ENCODE assay signal across 15 cellular contexts in genomic region chr11:12128191-12128841, GRCh38. TPM values are rescaled to one million over a fixed set of nuclear protein-coding genes. Genes with fewer than 3 reads are reported as not detected.
DNase-seq lines count a peak whose midpoint lies in the region; TF ChIP-seq lines count a peak whose summit lies in the region.
"Had no signal": no experiment of that assay in that cellular context is flagged by ENCODE, and none has a peak within 500 bp of the region (broad histone marks: within the 10 kb centered on the region; RNA-seq: fewer than 3 reads in every experiment).

No MANE protein-coding gene starts in this region.

- intact Hi-C loops in activated T-helper 1 cell treated with anti-CD3 and anti-CD28 coated beads, Interleukin-12 subunit alpha, Interleukin-12 subunit beta, Interleukin-2, Interleukin-4 antibody, amounts not matched to agents 30 ng/mL and 10 ng/mL and 1 ng/mL, durations not matched to agents 14 hours and 24 hours and 36 hours (cut with micrococcal nuclease) = loop anchor here (1.0 kb wide), 1 partner anchor 10 kb away; no protein-coding TSS in a partner anchor

- H3K9me3 Mint-ChIP-seq in HFFc6 (no peaks in the 10 kb centered on the region), endothelial cell (ENCODE audit: unreplicated experiment) (no peaks in the 10 kb centered on the region)
- H3K9me3 Mint-ChIP-seq in activated T-helper 1 cell treated with anti-CD3 and anti-CD28 coated beads, Interleukin-12 subunit alpha, Interleukin-12 subunit beta, Interleukin-2, Interleukin-4 antibody, amounts not matched to agents 30 ng/mL and 10 ng/mL and 1 ng/mL, durations not matched to agents 14 hours and 24 hours and 36 hours = no peaks in the 10 kb centered on the region
- H3K9me3 Mint-ChIP-seq: endodermal cell had no signal

- no peaks in the 10 kb centered on the region for H3K9me3 ChIP-seq in osteoblast (ENCODE audit: low read depth, low read length)
- H3K9me3 ChIP-seq: ascending aorta had no signal

- H3K27ac Mint-ChIP-seq in HFFc6 (peak overlapping the region; percentile 47; the same call in 1 of the 2 replicates), endothelial cell (ENCODE audit: unreplicated experiment) (no peak overlapping the region)
- peak overlapping the region; percentile 72 for H3K27ac Mint-ChIP-seq in activated T-helper 1 cell treated with anti-CD3 and anti-CD28 coated beads, Interleukin-12 subunit alpha, Interleukin-12 subunit beta, Interleukin-2, Interleukin-4 antibody, amounts not matched to agents 30 ng/mL and 10 ng/mL and 1 ng/mL, durations not matched to agents 14 hours and 24 hours and 36 hours
- H3K27ac Mint-ChIP-seq: endodermal cell, naive B cell had no signal

- H3K79me2 ChIP-seq in osteoblast (ENCODE audit: insufficient read depth, low read length) = peaks cover 95% of the 10 kb centered on the region
- H3K79me2 ChIP-seq: parathyroid adenoma had no signal

- DNase-seq in HFFc6 = no peak
- DNase-seq in NCI-H69 (lab: John Stamatoyannopoulos, UW) = peak; percentile 45
- no peak for DNase-seq in activated T-helper 1 cell treated with anti-CD3 and anti-CD28 coated beads, Interleukin-12 subunit alpha, Interleukin-12 subunit beta, Interleukin-2, Interleukin-4 antibody, amounts not matched to agents 30 ng/mL and 10 ng/mL and 1 ng/mL, durations not matched to agents 14 hours and 24 hours and 36 hours (ENCODE audit: low spot score)
- no peak for DNase-seq in osteoblast (ENCODE audit: insufficient read length, low spot score, missing footprints)
- no peak for DNase-seq in endothelial cell (ENCODE audit: low spot score)
- no peak for DNase-seq in GM03348 (ENCODE audit: low spot score)
- DNase-seq in anterior cingulate cortex (lab: John Stamatoyannopoulos, UW) = no peak
- DNase-seq: activated effector memory CD4-positive, alpha-beta T cell treated with anti-CD3 and anti-CD28 coated beads, Interleukin-2, amount 50 U/mL, for 16 hours; endodermal cell; KBM-7; naive B cell; substantia nigra; T-helper 1 cell had no signal

- no peaks in the 10 kb centered on the region for H3K27me3 ChIP-seq in osteoblast (ENCODE audit: insufficient read depth, low read length)
- H3K27me3 ChIP-seq: ascending aorta had no signal

- TF ChIP-seq CTCF in HFFc6 (IDR thresholded peaks at IDR 0.05) (no peak), osteoblast (IDR thresholded peaks at IDR 0.05; ENCODE audit: extremely low read depth, low read depth, low read length) (no peak), endothelial cell (IDR thresholded peaks at IDR 0.05; ENCODE audit: unreplicated experiment) (no peak)

- no peak overlapping the region for H2AFZ ChIP-seq in osteoblast (ENCODE audit: low read length)
- H2AFZ ChIP-seq: parathyroid adenoma had no signal

- no peak overlapping the region for H3K4me3 Mint-ChIP-seq in HFFc6
- no peak overlapping the region for H3K4me3 Mint-ChIP-seq in activated T-helper 1 cell treated with anti-CD3 and anti-CD28 coated beads, Interleukin-12 subunit alpha, Interleukin-12 subunit beta, Interleukin-2, Interleukin-4 antibody, amounts not matched to agents 30 ng/mL and 10 ng/mL and 1 ng/mL, durations not matched to agents 14 hours and 24 hours and 36 hours
- H3K4me3 Mint-ChIP-seq in endothelial cell (ENCODE audit: unreplicated experiment) = no peak overlapping the region
- H3K4me3 Mint-ChIP-seq: endodermal cell had no signal

- H4K20me1 ChIP-seq in osteoblast (ENCODE audit: insufficient read depth, low read length) = peaks cover 37% of the 10 kb centered on the region

- H3K27ac ChIP-seq in osteoblast (ENCODE audit: low read depth, low read length) = peak overlapping the region; percentile 15
- H3K27ac ChIP-seq: parathyroid adenoma had no signal

- peaks cover 51% of the 10 kb centered on the region for H3K4me1 ChIP-seq in osteoblast (ENCODE audit: insufficient read depth, low read length)
- H3K4me1 ChIP-seq: parathyroid adenoma had no signal

- H3K36me3 Mint-ChIP-seq in HFFc6 (ENCODE audit: low read depth) (peaks cover 26% of the 10 kb centered on the region), endothelial cell (ENCODE audit: low read depth, unreplicated experiment) (no peaks in the 10 kb centered on the region)
- peaks cover 43% of the 10 kb centered on the region for H3K36me3 Mint-ChIP-seq in activated T-helper 1 cell treated with anti-CD3 and anti-CD28 coated beads, Interleukin-12 subunit alpha, Interleukin-12 subunit beta, Interleukin-2, Interleukin-4 antibody, amounts not matched to agents 30 ng/mL and 10 ng/mL and 1 ng/mL, durations not matched to agents 14 hours and 24 hours and 36 hours (ENCODE audit: low read depth)
- H3K36me3 Mint-ChIP-seq: naive B cell had no signal

- H3K4me2 ChIP-seq in osteoblast (ENCODE audit: insufficient read depth, low read length) = no peak overlapping the region

- peaks cover 80% of the 10 kb centered on the region for H3K4me1 Mint-ChIP-seq in HFFc6 (ENCODE audit: low read depth)
- H3K4me1 Mint-ChIP-seq in activated T-helper 1 cell treated with anti-CD3 and anti-CD28 coated beads, Interleukin-12 subunit alpha, Interleukin-12 subunit beta, Interleukin-2, Interleukin-4 antibody, amounts not matched to agents 30 ng/mL and 10 ng/mL and 1 ng/mL, durations not matched to agents 14 hours and 24 hours and 36 hours (ENCODE audit: low read depth) = peaks cover 88% of the 10 kb centered on the region
- peaks cover 35% of the 10 kb centered on the region for H3K4me1 Mint-ChIP-seq in endothelial cell (ENCODE audit: unreplicated experiment)
- H3K4me1 Mint-ChIP-seq: endodermal cell, naive B cell had no signal

- no peak overlapping the region for H3K4me3 ChIP-seq in osteoblast (ENCODE audit: insufficient read depth, low read length)

- H3K27me3 Mint-ChIP-seq in HFFc6 (ENCODE audit: insufficient read depth) (no peaks in the 10 kb centered on the region; the same call in none of the 2 replicates), endothelial cell (ENCODE audit: unreplicated experiment) (peaks cover 7% of the 10 kb centered on the region)
- H3K27me3 Mint-ChIP-seq in activated T-helper 1 cell treated with anti-CD3 and anti-CD28 coated beads, Interleukin-12 subunit alpha, Interleukin-12 subunit beta, Interleukin-2, Interleukin-4 antibody, amounts not matched to agents 30 ng/mL and 10 ng/mL and 1 ng/mL, durations not matched to agents 14 hours and 24 hours and 36 hours (ENCODE audit: insufficient read depth) = no peaks in the 10 kb centered on the region

- H3K36me3 ChIP-seq in osteoblast (ENCODE audit: insufficient read depth, low read length) = peaks cover 62% of the 10 kb centered on the region

RNA-seq across cellular contexts. Expression of gene MICAL2, which starts 17.9 kb away (rescaled TPM):
- 100 to 1,000 TPM; 199 to 252 (median 233) TPM for total RNA-seq in HFFc6 (2021; fragmentation: NEBNext Ultra II Directional; extraction: Animal tissue kit (Norgen Biotek cat#: 25700))
- 595 and 619 TPM in 2 replicates for total RNA-seq in activated T-helper 1 cell treated with anti-CD3 and anti-CD28 coated beads, Interleukin-12 subunit alpha, Interleukin-12 subunit beta, Interleukin-2, Interleukin-4 antibody, amounts not matched to agents 30 ng/mL and 10 ng/mL and 1 ng/mL, durations not matched to agents 14 hours and 24 hours and 36 hours
- 109 and 156 TPM in 2 replicates for total RNA-seq in osteoblast
- 21.7 TPM for total RNA-seq in endothelial cell (ENCODE audit: unreplicated experiment)
